In the genomic region with DNA sequence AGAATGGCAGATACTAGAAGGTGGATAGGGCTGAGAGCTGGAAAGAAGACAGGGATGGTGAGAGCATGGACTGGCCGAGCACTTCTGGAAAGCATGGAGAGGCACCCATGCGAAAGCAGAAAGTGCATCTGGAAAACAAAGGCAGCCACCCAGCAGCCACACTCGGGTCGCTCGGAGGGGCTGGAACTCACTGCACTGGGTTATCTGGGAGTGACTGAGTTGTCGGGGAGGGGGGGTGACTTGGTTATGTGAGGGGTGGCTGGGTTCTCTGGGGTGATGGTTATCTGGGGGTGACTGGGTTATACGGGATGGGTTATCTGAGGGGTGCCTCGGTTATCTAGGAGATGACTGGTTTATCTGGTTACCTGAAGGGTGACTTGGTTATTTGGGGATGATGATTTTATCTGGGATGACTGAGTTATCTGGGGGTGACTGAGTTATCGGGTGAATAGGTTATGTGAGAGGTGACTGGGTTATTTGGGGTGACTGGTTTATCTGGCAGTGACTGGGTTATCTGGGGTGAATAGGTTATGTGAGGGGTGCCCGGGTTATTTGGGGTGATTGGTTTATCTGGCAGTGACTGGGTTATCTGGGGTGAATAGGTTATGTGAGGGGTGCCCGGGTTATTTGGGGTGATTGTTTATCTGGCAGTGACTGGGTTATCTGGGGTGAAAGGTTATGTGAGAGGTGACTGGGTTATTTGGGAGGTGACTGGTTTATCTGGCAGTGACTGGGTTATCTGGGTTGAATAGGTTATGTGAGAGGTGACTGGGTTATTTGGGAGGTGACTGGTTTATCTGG, we compare ENCODE assay signal across 26 cellular contexts. TPM values are rescaled to one million over a fixed set of nuclear protein-coding genes. Genes with fewer than 3 reads are reported as not detected.
DNase-seq lines count a peak whose midpoint lies in the region; TF ChIP-seq lines count a peak whose summit lies in the region.
"Had no signal": no experiment of that assay in that cellular context is flagged by ENCODE, and none has a peak within 500 bp of the region (broad histone marks: within the 10 kb centered on the region; RNA-seq: fewer than 3 reads in every experiment).

No MANE protein-coding gene starts in this region.

- TF ChIP-seq POLR2A in adrenal gland (IDR thresholded peaks at IDR 0.05) = no peak

- peak overlapping the region; percentile 25 for H3K27ac Mint-ChIP-seq in activated CD4-positive, alpha-beta T cell treated with anti-CD3 and anti-CD28 coated beads, Interleukin-2, amount 10 ng/mL, durations not matched to agents 24 days and 14 days
- H3K27ac Mint-ChIP-seq in chondrocyte (ENCODE audit: unreplicated experiment) = no peak overlapping the region
- H3K27ac Mint-ChIP-seq: immature natural killer cell had no signal

- intact Hi-C loops in activated CD4-positive, alpha-beta T cell treated with anti-CD3 and anti-CD28 coated beads, Interleukin-2, amount 10 ng/mL, durations not matched to agents 24 days and 14 days (cut with micrococcal nuclease) = no loop called here
- intact Hi-C loops in posterior vena cava (cut with DNase I) (no loop called here), adrenal gland (cut with DNase I) (no loop called here)

- no peaks in the 10 kb centered on the region for H3K9me3 Mint-ChIP-seq in activated CD4-positive, alpha-beta T cell treated with anti-CD3 and anti-CD28 coated beads, Interleukin-2, amount 10 ng/mL, durations not matched to agents 24 days and 14 days
- H3K9me3 Mint-ChIP-seq in chondrocyte (ENCODE audit: low read depth) = no peaks in the 10 kb centered on the region
- H3K9me3 Mint-ChIP-seq: activated CD8-positive, alpha-beta T cell treated with anti-CD3 and anti-CD28 coated beads for 36 hours; CD8-positive, alpha-beta memory T cell; immature natural killer cell; stimulated activated naive CD8-positive, alpha-beta T cell treated with anti-CD3 and anti-CD28 coated beads, Interleukin-15, amount 100 ng/mL, for 72 hours had no signal

- no peak overlapping the region for H2AFZ ChIP-seq in Karpas-422 (ENCODE audit: low read length)
- H2AFZ ChIP-seq: parathyroid adenoma had no signal

- H3K27me3 ChIP-seq in Karpas-422 (ENCODE audit: low read length) = no peaks in the 10 kb centered on the region
- H3K27me3 ChIP-seq in adrenal gland = peaks cover 6% of the 10 kb centered on the region
- H3K27me3 ChIP-seq: breast epithelium, vagina had no signal

- H3K4me3 Mint-ChIP-seq in activated CD4-positive, alpha-beta T cell treated with anti-CD3 and anti-CD28 coated beads, Interleukin-2, amount 10 ng/mL, durations not matched to agents 24 days and 14 days = peak overlapping the region; percentile 16
- peak overlapping the region; percentile 20 for H3K4me3 Mint-ChIP-seq in chondrocyte (ENCODE audit: unreplicated experiment)

- H3K27ac ChIP-seq in Karpas-422 (ENCODE audit: low read length) (no peak overlapping the region), adrenal gland (no peak overlapping the region)
- H3K27ac ChIP-seq: breast epithelium, parathyroid adenoma, thoracic aorta, vagina had no signal

- no peaks in the 10 kb centered on the region for H4K20me1 ChIP-seq in Karpas-422 (ENCODE audit: insufficient read depth, low read depth, low read length)

- DNase-seq in activated CD4-positive, alpha-beta T cell treated with anti-CD3 and anti-CD28 coated beads, Interleukin-2, amount 10 ng/mL, durations not matched to agents 24 days and 14 days = no peak
- no peak for DNase-seq in activated CD4-positive, alpha-beta T cell treated with anti-CD3 and anti-CD28 coated beads for 48 hours
- DNase-seq in Karpas-422 (peak; percentile 33), chondrocyte (ENCODE audit: low spot score) (no peak), posterior vena cava (ENCODE audit: low spot score) (peak; percentile 72), adrenal gland (no peak), COLO829 (ENCODE audit: low spot score) (no peak)
- DNase-seq in activated CD4-positive, alpha-beta T cell treated with anti-CD3 and anti-CD28 coated beads, Interleukin-2, amount 50 U/mL, for 4 hours = no peak
- DNase-seq: activated CD4-positive, CD25-positive, alpha-beta regulatory T cell treated with anti-CD3 and anti-CD28 coated beads, Interleukin-2, amount 50 U/mL, for 72 hours; activated CD8-positive, alpha-beta T cell treated with anti-CD3 and anti-CD28 coated beads for 36 hours; activated effector memory CD4-positive, alpha-beta T cell treated with anti-CD3 and anti-CD28 coated beads, Interleukin-2, amount 50 U/mL, for 16 hours; CD8-positive, alpha-beta memory T cell; effector CD4-positive, alpha-beta T cell; HCEC 1CT; immature natural killer cell; left cardiac atrium; NCI-H146; NCI-H748 treated with DMSO at 0.1 percent for 48 hours; Right ventricle myocardium superior; stimulated activated CD4-positive, alpha-beta T cell treated with anti-CD3 and anti-CD28 coated beads, Interleukin-1b, Interleukin-23, amount 100 ng/mL, for 48 hours; stimulated activated naive CD8-positive, alpha-beta T cell treated with anti-CD3 and anti-CD28 coated beads, Interleukin-15, amount 100 ng/mL, for 72 hours had no signal

- H3K36me3 ChIP-seq in Karpas-422 (ENCODE audit: insufficient read depth, low read length) (no peaks in the 10 kb centered on the region), adrenal gland (replicated peaks in 1 of 2) (no peaks in the 10 kb centered on the region)
- H3K36me3 ChIP-seq: breast epithelium, thoracic aorta, vagina had no signal

- no peaks in the 10 kb centered on the region for H3K9me2 ChIP-seq in Karpas-422 (replicated peaks; ENCODE audit: insufficient read depth, low read length)

- H3K9me3 ChIP-seq in Karpas-422 (ENCODE audit: low read length) = no peaks in the 10 kb centered on the region
- H3K9me3 ChIP-seq in adrenal gland (replicated peaks in 1 of 3) = no peaks in the 10 kb centered on the region
- H3K9me3 ChIP-seq: breast epithelium, thoracic aorta, vagina had no signal

- H3K79me2 ChIP-seq in Karpas-422 (ENCODE audit: low read length) = no peaks in the 10 kb centered on the region
- H3K79me2 ChIP-seq: parathyroid adenoma had no signal

- H3K27me3 Mint-ChIP-seq in activated CD4-positive, alpha-beta T cell treated with anti-CD3 and anti-CD28 coated beads, Interleukin-2, amount 10 ng/mL, durations not matched to agents 24 days and 14 days = peaks cover 36% of the 10 kb centered on the region
- peaks cover 6% of the 10 kb centered on the region for H3K27me3 Mint-ChIP-seq in chondrocyte (ENCODE audit: low read depth)

- no peak overlapping the region for H3K4me2 ChIP-seq in Karpas-422 (ENCODE audit: low read depth, low read length, poor library complexity, severe bottlenecking)

- no peak overlapping the region for H3K9ac ChIP-seq in Karpas-422 (ENCODE audit: low read length)
- H3K9ac ChIP-seq: parathyroid adenoma had no signal

- H3K36me3 Mint-ChIP-seq in activated CD4-positive, alpha-beta T cell treated with anti-CD3 and anti-CD28 coated beads, Interleukin-2, amount 10 ng/mL, durations not matched to agents 24 days and 14 days (ENCODE audit: low read depth) = no peaks in the 10 kb centered on the region
- H3K36me3 Mint-ChIP-seq in chondrocyte (ENCODE audit: low read depth) = no peaks in the 10 kb centered on the region
- H3K36me3 Mint-ChIP-seq: CD8-positive, alpha-beta memory T cell; immature natural killer cell had no signal

- H3K4me1 Mint-ChIP-seq in activated CD4-positive, alpha-beta T cell treated with anti-CD3 and anti-CD28 coated beads, Interleukin-2, amount 10 ng/mL, durations not matched to agents 24 days and 14 days = peaks cover 6% of the 10 kb centered on the region
- peaks cover 7% of the 10 kb centered on the region for H3K4me1 Mint-ChIP-seq in chondrocyte (ENCODE audit: low read depth)

- TF ChIP-seq CTCF in chondrocyte (IDR thresholded peaks at IDR 0.05) (no peak), adrenal gland (IDR thresholded peaks at IDR 0.05) (no peak)

- WGBS in adrenal gland, 4 donors = 57 to 66% (median 62%) methylated on average over 10 to 11 of the region's 11 CpGs

- no peak overlapping the region for H3K4me3 ChIP-seq in Karpas-422 (ENCODE audit: low read length)
- no peak overlapping the region for H3K4me3 ChIP-seq in adrenal gland
- H3K4me3 ChIP-seq: breast epithelium, GM12878, thoracic aorta, vagina had no signal

- H3K4me1 ChIP-seq in Karpas-422 (ENCODE audit: low read length) = no peaks in the 10 kb centered on the region
- H3K4me1 ChIP-seq in adrenal gland (replicated peaks in 1 of 2) = peaks cover 4 to 6% of the 10 kb centered on the region in 2 donors
- H3K4me1 ChIP-seq: breast epithelium, parathyroid adenoma had no signal

RNA-seq across cellular contexts. Expression of a gene that starts 2.6 kb away (rescaled TPM):
- 1.4 and 1.6 TPM in 2 replicates for total RNA-seq in activated CD4-positive, alpha-beta T cell treated with anti-CD3 and anti-CD28 coated beads, Interleukin-2, amount 10 ng/mL, durations not matched to agents 24 days and 14 days
- not detected in 2 replicates for total RNA-seq in Karpas-422 (2014; rRNA removed; shearing (Covaris generic); ENCODE audit: low replicate concordance)
- total RNA-seq in chondrocyte (3.0 to 6.1 TPM (median 3.3 TPM) in 3 replicates), posterior vena cava (under 1 TPM; 0.19 to 0.23 TPM), adrenal gland (1 to 10 TPM in 2 of 8 donors, under 1 TPM in 6; 0.26 to 2.6 (median 0.61) TPM)
- 1 to 10 TPM in 2 of 3 donors, under 1 TPM in 1; 0.22 to 4.1 (median 2.0) TPM for polyA plus RNA-seq in adrenal gland
- polyA plus RNA-seq: CD8-positive, alpha-beta memory T cell had no signal

RNA-seq across cellular contexts. Expression of a gene that starts 17.8 kb away (rescaled TPM):
- total RNA-seq in activated CD4-positive, alpha-beta T cell treated with anti-CD3 and anti-CD28 coated beads, Interleukin-2, amount 10 ng/mL, durations not matched to agents 24 days and 14 days = 94.4 and 97.4 TPM in 2 replicates
- 46.7 and 117 TPM in 2 replicates for total RNA-seq in Karpas-422 (2014; rRNA removed; shearing (Covaris generic); ENCODE audit: low replicate concordance)
- total RNA-seq in chondrocyte (18.5 to 20.5 TPM (median 20.2 TPM) in 3 replicates), posterior vena cava (10 to 100 TPM; 18.3 to 20.5 TPM), adrenal gland (10 to 100 TPM; 13.5 to 46.8 (median 28.9) TPM)
- polyA plus RNA-seq in adrenal gland = 10 to 100 TPM in 2 of 3 donors, 1 to 10 TPM in 1; 3.0 to 79.0 (median 48.9) TPM

RNA-seq across cellular contexts. Expression of a gene that starts 32.9 kb away (rescaled TPM):
- total RNA-seq in activated CD4-positive, alpha-beta T cell treated with anti-CD3 and anti-CD28 coated beads, Interleukin-2, amount 10 ng/mL, durations not matched to agents 24 days and 14 days = 24.0 and 25.2 TPM in 2 replicates
- total RNA-seq in Karpas-422 (2014; rRNA removed; shearing (Covaris generic); ENCODE audit: low replicate concordance) = 20.0 and 64.1 TPM in 2 replicates
- total RNA-seq in chondrocyte (14.8 to 22.8 TPM (median 17.1 TPM) in 3 replicates), posterior vena cava (10 to 100 TPM; 10.8 to 11.9 TPM), adrenal gland (10 to 100 TPM; 28.2 to 52.0 (median 33.9) TPM)
- polyA plus RNA-seq in adrenal gland = 10 to 100 TPM in 2 of 3 donors, 1 to 10 TPM in 1; 1.9 to 89.0 (median 73.5) TPM

Comparison
In these comparisons a context has a peak if more than half of its experiments do, and no peak if none do; other contexts are left out.
1. DNase-seq: peak in Karpas-422 (single experiment) and posterior vena cava (single experiment); none in activated CD4-positive, alpha-beta T cell treated with anti-CD3 and anti-CD28 coated beads, Interleukin-2, amount 10 ng/mL, durations not matched to agents 24 days and 14 days (single experiment), activated CD4-positive, alpha-beta T cell treated with anti-CD3 and anti-CD28 coated beads for 48 hours (single experiment), chondrocyte (single experiment), adrenal gland (0 of 7), activated CD4-positive, alpha-beta T cell treated with anti-CD3 and anti-CD28 coated beads, Interleukin-2, amount 50 U/mL, for 4 hours (0 of 2) and COLO829 (single experiment).